8 cellular contexts compared by ENCODE assay signal in the genomic region with DNA sequence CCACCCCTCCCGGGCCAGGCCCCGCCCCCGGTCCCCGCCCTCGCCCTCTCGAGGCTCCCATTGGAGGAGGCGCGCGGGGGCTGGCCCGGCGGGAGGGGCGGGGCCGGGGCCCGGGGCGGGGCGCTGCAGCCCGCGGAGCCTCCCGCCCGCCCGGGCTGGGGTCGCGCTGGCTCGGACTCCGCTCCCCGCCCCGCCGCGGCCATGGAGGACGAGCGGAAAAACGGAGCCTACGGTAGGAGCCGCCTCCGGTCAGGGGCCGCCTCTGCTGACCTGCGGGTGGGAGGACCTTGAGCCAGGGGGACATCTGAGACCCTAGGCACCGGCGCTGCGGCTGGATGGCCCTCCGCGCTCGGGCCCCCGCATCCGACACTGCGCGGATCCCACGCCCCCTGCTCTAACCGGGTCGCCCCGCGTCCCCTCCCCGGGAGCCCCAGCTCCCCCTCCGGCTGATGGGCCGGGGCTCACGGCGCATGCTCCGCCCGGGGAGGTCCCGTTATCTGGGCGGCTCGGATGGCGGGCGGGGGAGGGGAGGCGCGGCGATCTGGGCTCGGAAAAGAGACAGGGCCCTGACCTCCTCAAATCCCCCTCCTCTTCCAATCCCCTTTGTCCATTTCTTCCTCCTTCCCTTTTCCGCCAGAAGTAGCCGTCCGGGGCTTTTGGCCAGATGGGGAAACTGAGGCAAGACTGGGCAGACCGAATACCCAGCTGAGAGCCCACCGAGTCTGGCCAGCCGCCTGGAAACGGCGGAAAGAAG.
DNase-seq lines count a peak whose midpoint lies in the region; ATAC-seq lines count a peak whose summit lies in the region.

No MANE protein-coding gene starts in this region.

- peak overlapping the region; percentile 99 for H3K4me3 Mint-ChIP-seq in memory B cell

- H3K27ac Mint-ChIP-seq in memory B cell = peak overlapping the region; percentile 96

- no peaks in the 10 kb centered on the region for H3K27me3 Mint-ChIP-seq in memory B cell

- peaks cover 4% of the 10 kb centered on the region for H3K36me3 Mint-ChIP-seq in memory B cell

- peak; percentile 23 for DNase-seq in NOMO-1 treated with DMSO at 0.1 percent for 48 hours (lab: John Stamatoyannopoulos, UW; ENCODE audit: unreplicated experiment)
- no peak for DNase-seq in NOMO-1 treated with dmso at 0.1 percent for 144 hours (lab: John Stamatoyannopoulos, UW; ENCODE audit: unreplicated experiment)
- peak; percentile 68 for DNase-seq in NCI-H774 (lab: John Stamatoyannopoulos, UW)
- DNase-seq in activated CD8-positive, alpha-beta memory T cell treated with anti-CD3 and anti-CD28 coated beads for 24 hours = peak; percentile 93
- peak; percentile 84 for DNase-seq in effector CD8-positive, alpha-beta T cell (lab: John Stamatoyannopoulos, UW)
- peak; percentile 79 to 85 for DNase-seq in memory B cell (ENCODE audit: low spot score in 2 of 2)
- peak; percentile 81 for DNase-seq in stimulated activated CD8-positive, alpha-beta memory T cell treated with anti-CD3 and anti-CD28 coated beads, Interleukin-12 subunit alpha, Interleukin-12 subunit beta, amount 100 ng/mL, for 1 hour (ENCODE audit: low read depth)

- ATAC-seq in HG03108 (IDR thresholded peaks at IDR 0.05; ENCODE audit: unreplicated experiment) = peak; percentile 39
- ATAC-seq in memory B cell (ENCODE audit: low read depth) = peak; percentile 71

- H3K9me3 Mint-ChIP-seq in memory B cell = no peaks in the 10 kb centered on the region

- H3K4me1 Mint-ChIP-seq in memory B cell = peaks cover 21% of the 10 kb centered on the region
